Comparison of ENCODE assay signal across 7 cellular contexts in genomic region chr4:1514612-1515011, GRCh38.
"Had no signal": no experiment of that assay in that cellular context is flagged by ENCODE, and none has a peak within 500 bp of the region (broad histone marks: within the 10 kb centered on the region; RNA-seq: fewer than 3 reads in every experiment).

No MANE protein-coding gene starts in this region.

- H2AFZ ChIP-seq: GM23338 had no signal

- H3K4me2 ChIP-seq: GM23338 had no signal

- ATAC-seq: GM23338 had no signal

- H3K27ac ChIP-seq: HL-60 had no signal

- DNase-seq: H7, HCEC 1CT, HFFc6, Kasumi-1, KG1 had no signal

- H3K4me3 ChIP-seq: GM23338 had no signal
